In genomic region chr15:25670025-25670554, GRCh38 we compare ENCODE assay signal across 8 cellular contexts.
A peak's percentile ranks its signal among the peaks of the same experiment; 100 is the strongest.
DNase-seq lines count a peak whose midpoint lies in the region; ATAC-seq and TF ChIP-seq lines count a peak whose summit lies in the region.

No MANE protein-coding gene starts in this region.

- no peaks in the 10 kb centered on the region for H3K79me1 ChIP-seq in neuronal stem cell (ENCODE audit: low read depth, low read length)

- H3K9ac ChIP-seq in BLaER1 (no peak overlapping the region), NT2/D1 (ENCODE audit: insufficient read length, low read depth) (peak overlapping the region; percentile 42), neuronal stem cell (ENCODE audit: low read depth, low read length, poor library complexity) (no peak overlapping the region)

- H3K4me2 ChIP-seq in BLaER1, result peak overlapping the region; percentile 77
- H3K4me2 ChIP-seq in neuronal stem cell (ENCODE audit: insufficient read depth, low read length, poor library complexity, severe bottlenecking), result peak overlapping the region; percentile 2

- no peaks in the 10 kb centered on the region for H3K36me3 ChIP-seq in BLaER1
- H3K36me3 ChIP-seq in NT2/D1 (ENCODE audit: insufficient read depth, insufficient read length, low read length), result no peaks in the 10 kb centered on the region
- no peaks in the 10 kb centered on the region for H3K36me3 ChIP-seq in neuronal stem cell (replicated peaks in 1 of 2; ENCODE audit: control insufficient read depth in 2 of 2, insufficient read depth in 2 of 2, low read length in 2 of 2)

- no CpG with 5 or more reads among the region's 15 CpGs for WGBS in neuronal stem cell (ENCODE audit: extremely low coverage in 2 of 2, insufficient read length in 2 of 2, insufficient replicate concordance in 1 of 2), 2 donors

- H2BK15ac ChIP-seq in neuronal stem cell (ENCODE audit: low read length), result no peak overlapping the region

- H3K18ac ChIP-seq in neuronal stem cell (ENCODE audit: low read length), result peak overlapping the region; percentile 8

- no peak overlapping the region for H2BK12ac ChIP-seq in neuronal stem cell (ENCODE audit: low read length)

- H3K4me3 ChIP-seq in BLaER1, result no peak overlapping the region
- H3K4me3 ChIP-seq in NT2/D1 (ENCODE audit: insufficient read length, low read depth), result peak overlapping the region; percentile 15
- peak overlapping the region; percentile 20 to 23 for H3K4me3 ChIP-seq in foreskin fibroblast (ENCODE audit: low read depth in 1 of 2, low read length in 2 of 2)
- H3K4me3 ChIP-seq in neuronal stem cell (ENCODE audit: low read length in 2 of 2), result peak overlapping the region in 1 of 2 donors; percentile 26

- no peak overlapping the region for H2AK5ac ChIP-seq in neuronal stem cell (ENCODE audit: low read depth, low read length)

- no peak overlapping the region for H4K91ac ChIP-seq in neuronal stem cell (ENCODE audit: low read depth, low read length, poor library complexity)

- no peak overlapping the region for H2BK120ac ChIP-seq in neuronal stem cell (ENCODE audit: low read depth, low read length)

- H3K4me1 ChIP-seq in BLaER1 (peaks cover 26% of the 10 kb centered on the region), NT2/D1 (ENCODE audit: insufficient read depth, insufficient read length) (peaks cover 8% of the 10 kb centered on the region), neuronal stem cell (ENCODE audit: control insufficient read depth in 2 of 2, insufficient read depth in 1 of 2, low read depth in 1 of 2, low read length in 2 of 2) (peaks cover 22 to 23% of the 10 kb centered on the region in 2 donors)

- no peaks in the 10 kb centered on the region for H4K20me1 ChIP-seq in BLaER1

- H3K23ac ChIP-seq in neuronal stem cell (ENCODE audit: low read depth, low read length, poor library complexity), result no peak overlapping the region

- H3K4ac ChIP-seq in neuronal stem cell (ENCODE audit: low read length), result no peak overlapping the region

- H4K8ac ChIP-seq in neuronal stem cell (ENCODE audit: low read depth, low read length), result no peak overlapping the region

- H2AFZ ChIP-seq in neuronal stem cell (ENCODE audit: low read length), result peak overlapping the region; percentile 85

- no peak overlapping the region for H3K27ac ChIP-seq in BLaER1
- peak overlapping the region; percentile 88 for H3K27ac ChIP-seq in neuronal stem cell (replicated peaks; ENCODE audit: low read length)

- H3K9me3 ChIP-seq in BLaER1, result no peaks in the 10 kb centered on the region
- no peaks in the 10 kb centered on the region for H3K9me3 ChIP-seq in NT2/D1 (ENCODE audit: insufficient read depth, low read length)
- H3K9me3 ChIP-seq in neuronal stem cell (replicated peaks in 1 of 2; ENCODE audit: control insufficient read depth in 2 of 2, insufficient read depth in 1 of 2, low read depth in 1 of 2, low read length in 2 of 2), result no peaks in the 10 kb centered on the region

- DNase-seq in NT2/D1 (ENCODE audit: low read depth, low spot score) (peak; percentile 81), foreskin fibroblast (peak; percentile 46 to 72), neuronal stem cell (ENCODE audit: low spot score) (peak; percentile 62), NCI-H510A treated with DMSO at 0.1 percent for 48 hours (lab: John Stamatoyannopoulos, UW) (no peak)

- H3K27me3 ChIP-seq in BLaER1, result no peaks in the 10 kb centered on the region
- H3K27me3 ChIP-seq in NT2/D1 (ENCODE audit: insufficient read depth, insufficient read length), result no peaks in the 10 kb centered on the region
- no peaks in the 10 kb centered on the region for H3K27me3 ChIP-seq in neuronal stem cell (ENCODE audit: control insufficient read depth in 3 of 3, insufficient read depth in 3 of 3, low read depth in 1 of 3, low read length in 3 of 3)

- H3K14ac ChIP-seq in neuronal stem cell (ENCODE audit: low read length), result no peak overlapping the region

- H2BK5ac ChIP-seq in neuronal stem cell (ENCODE audit: low read length), result no peak overlapping the region

- no peak for ATAC-seq in GM18867 (IDR thresholded peaks at IDR 0.05; ENCODE audit: unreplicated experiment)
- ATAC-seq in HG03280 (IDR thresholded peaks at IDR 0.05; ENCODE audit: unreplicated experiment), result no peak
- no peak for ATAC-seq in GM21447 (IDR thresholded peaks at IDR 0.05; ENCODE audit: unreplicated experiment)

- TF ChIP-seq CTCF in foreskin fibroblast (IDR thresholded peaks at IDR 0.05; ENCODE audit: low read depth, low read length), result no peak
